ENCODE assay signal across 6 cellular contexts in genomic region chr15:90884719-90885431, GRCh38. TPM values are rescaled to one million over a fixed set of nuclear protein-coding genes. Genes with fewer than 3 reads are reported as not detected.
DNase-seq lines count a peak whose midpoint lies in the region; TF ChIP-seq lines count a peak whose summit lies in the region.

No MANE protein-coding gene starts in this region.

- no peaks in the 10 kb centered on the region for H3K9me3 ChIP-seq in liver (ENCODE audit: control insufficient read depth in 4 of 4, low read length in 3 of 4)

- 49% methylated on average over 16 of the region's 16 CpGs for WGBS in liver

- H3K4me1 ChIP-seq in ACC112 (ENCODE audit: control insufficient read depth, insufficient read depth, low read length, unreplicated experiment) (peaks cover 22% of the 10 kb centered on the region), liver (ENCODE audit: control insufficient read depth in 4 of 4, insufficient read depth in 4 of 4, low read length in 3 of 4) (peaks cover 14 to 72% (median 60%) of the 10 kb centered on the region in 4 donors)

- H3K36me3 ChIP-seq in ACC112 (ENCODE audit: insufficient read depth, low read length), result no peaks in the 10 kb centered on the region
- H3K36me3 ChIP-seq in liver (ENCODE audit: control insufficient read depth in 4 of 4, insufficient read depth in 3 of 4, low read depth in 1 of 4, low read length in 3 of 4), result peaks cover 0 to 36% (median 11%) of the 10 kb centered on the region in 4 donors

- H3K36me3 Mint-ChIP-seq in activated CD4-positive, alpha-beta memory T cell treated with anti-CD3 and anti-CD28 coated beads, Interleukin-2, amount 10 ng/mL, durations not matched to agents 7 days and 5 days (ENCODE audit: low read depth), result peaks cover 48% of the 10 kb centered on the region

- peak overlapping the region; percentile 49; the same call in 1 of the 2 replicates for H3K27ac ChIP-seq in ACC112 (ENCODE audit: low read depth, low read length)
- H3K27ac ChIP-seq in liver (ENCODE audit: low read depth in 1 of 2, low read length in 2 of 2), result peak overlapping the region; percentile 90

- H3K27me3 ChIP-seq in ACC112 (ENCODE audit: insufficient read depth, low read length) (no peaks in the 10 kb centered on the region), liver (ENCODE audit: control insufficient read depth in 4 of 4, insufficient read depth in 4 of 4, low read length in 3 of 4) (no peaks in the 10 kb centered on the region)

- TF ChIP-seq CTCF in liver (IDR thresholded peaks at IDR 0.05; ENCODE audit: low read depth, low read length, missing input control), result no peak

- H3K4me3 ChIP-seq in ACC112 (ENCODE audit: low read depth, low read length) (peak overlapping the region; percentile 76), liver (ENCODE audit: low read depth in 1 of 3, low read length in 3 of 3) (peak overlapping the region; percentile 54 to 67 (median 64))

- peak overlapping the region; percentile 41 for H3K4me3 Mint-ChIP-seq in activated CD4-positive, alpha-beta memory T cell treated with anti-CD3 and anti-CD28 coated beads, Interleukin-2, amount 10 ng/mL, durations not matched to agents 7 days and 5 days

- CTCF ChIA-PET in activated CD4-positive, alpha-beta memory T cell treated with anti-CD3 and anti-CD28 coated beads, Interleukin-2, amount 10 ng/mL, durations not matched to agents 7 days and 5 days (lab: Charles Lee), result interaction anchor here (0.8 to 3.5 kb wide), 39 partner anchors 11 to 591 kb away, joined by 3 to 36 read pairs (median 5); partner anchors contain the start of genes BLM, FURIN, HDDC3 and MAN2A2

- no peaks in the 10 kb centered on the region for H3K27me3 Mint-ChIP-seq in activated CD4-positive, alpha-beta memory T cell treated with anti-CD3 and anti-CD28 coated beads, Interleukin-2, amount 10 ng/mL, durations not matched to agents 7 days and 5 days

- peak overlapping the region; percentile 16 to 72 for H3K9ac ChIP-seq in liver (ENCODE audit: low read depth in 1 of 2, low read length in 2 of 2)

- H3K9me3 Mint-ChIP-seq in activated CD4-positive, alpha-beta memory T cell treated with anti-CD3 and anti-CD28 coated beads, Interleukin-2, amount 10 ng/mL, durations not matched to agents 7 days and 5 days, result no peaks in the 10 kb centered on the region

- no peak for DNase-seq in activated CD4-positive, alpha-beta memory T cell treated with anti-CD3 and anti-CD28 coated beads, Interleukin-2, amount 10 ng/mL, durations not matched to agents 7 days and 5 days
- DNase-seq in COLO668 (lab: John Stamatoyannopoulos, UW; ENCODE audit: unreplicated experiment) (no peak), NCI-H1105 treated with DMSO at 0.1 percent for 48 hours (lab: John Stamatoyannopoulos, UW) (no peak), anterior cingulate cortex (lab: John Stamatoyannopoulos, UW) (no peak)

- POLR2A ChIA-PET in activated CD4-positive, alpha-beta memory T cell treated with anti-CD3 and anti-CD28 coated beads, Interleukin-2, amount 10 ng/mL, durations not matched to agents 7 days and 5 days (lab: Charles Lee), result interaction anchor here (0.8 to 4.6 kb wide), 18 partner anchors 9 to 237 kb away, joined by 3 to 26 read pairs (median 10); partner anchors contain the start of genes BLM, HDDC3, MAN2A2 and UNC45A

- H3K27ac Mint-ChIP-seq in activated CD4-positive, alpha-beta memory T cell treated with anti-CD3 and anti-CD28 coated beads, Interleukin-2, amount 10 ng/mL, durations not matched to agents 7 days and 5 days, result peak overlapping the region; percentile 78

- no peak overlapping the region for H2AFZ ChIP-seq in ACC112 (ENCODE audit: low read length, unreplicated experiment)

- H3K4me1 Mint-ChIP-seq in activated CD4-positive, alpha-beta memory T cell treated with anti-CD3 and anti-CD28 coated beads, Interleukin-2, amount 10 ng/mL, durations not matched to agents 7 days and 5 days, result peaks cover 58% of the 10 kb centered on the region

- no peaks in the 10 kb centered on the region for H3K79me2 ChIP-seq in ACC112 (ENCODE audit: control insufficient read depth, insufficient read depth, low read length, unreplicated experiment)

- TF ChIP-seq RAD21 in liver (IDR thresholded peaks at IDR 0.05), result no peak

TF ChIP-seq in liver, 16 proteins besides CTCF, POLR2A, EP300 and RAD21:
- TF ChIP-seq ATF3 (IDR thresholded peaks at IDR 0.05), result no peak
- no peak for TF ChIP-seq HNF4G (IDR thresholded peaks at IDR 0.05)
- TF ChIP-seq RXRA (IDR thresholded peaks at IDR 0.05), result no peak
- no peak for TF ChIP-seq NR2F2 (IDR thresholded peaks at IDR 0.05)
- TF ChIP-seq SP1 (IDR thresholded peaks at IDR 0.05), result no peak
- TF ChIP-seq FOXA2 (IDR thresholded peaks at IDR 0.05), result no peak
- TF ChIP-seq TAF1 (conservative IDR thresholded peaks at IDR 0.05), result no peak

RNA-seq across cellular contexts. Expression of gene FES, which starts 0.6 kb away (rescaled TPM):
- 10 to 100 TPM; 31.2 to 32.4 TPM for total RNA-seq in activated CD4-positive, alpha-beta memory T cell treated with anti-CD3 and anti-CD28 coated beads, Interleukin-2, amount 10 ng/mL, durations not matched to agents 7 days and 5 days
- total RNA-seq in liver, result 10 to 100 TPM; 42.8 to 43.1 TPM
- 10 to 100 TPM; 12.1 to 14.7 TPM for polyA plus RNA-seq in liver

RNA-seq across cellular contexts. Expression of gene FURIN, which starts 16.5 kb away (rescaled TPM):
- 100 to 1,000 TPM; 550 to 553 TPM for total RNA-seq in activated CD4-positive, alpha-beta memory T cell treated with anti-CD3 and anti-CD28 coated beads, Interleukin-2, amount 10 ng/mL, durations not matched to agents 7 days and 5 days
- 100 to 1,000 TPM; 124 to 204 TPM for total RNA-seq in liver
- 100 to 1,000 TPM; 102 to 258 TPM for polyA plus RNA-seq in liver

RNA-seq across cellular contexts. Expression of gene MAN2A2, which starts 18.2 kb away (rescaled TPM):
- 100 to 1,000 TPM; 132 to 133 TPM for total RNA-seq in activated CD4-positive, alpha-beta memory T cell treated with anti-CD3 and anti-CD28 coated beads, Interleukin-2, amount 10 ng/mL, durations not matched to agents 7 days and 5 days
- total RNA-seq in liver, result 100 to 1,000 TPM in 1 of 2 donors, 10 to 100 TPM in 1; 73.9 to 111 TPM
- polyA plus RNA-seq in liver, result 10 to 100 TPM; 17.3 to 27.8 TPM

RNA-seq across cellular contexts. Expression of gene HDDC3, which starts 47.5 kb away (rescaled TPM):
- total RNA-seq in activated CD4-positive, alpha-beta memory T cell treated with anti-CD3 and anti-CD28 coated beads, Interleukin-2, amount 10 ng/mL, durations not matched to agents 7 days and 5 days, result 10 to 100 TPM; 37.6 to 41.7 TPM
- 10 to 100 TPM; 12.5 to 15.3 TPM for total RNA-seq in liver
- 10 to 100 TPM; 12.9 to 15.4 TPM for polyA plus RNA-seq in liver

RNA-seq across cellular contexts. Expression of gene UNC45A, which starts 50.2 kb away (rescaled TPM):
- 10 to 100 TPM; 71.3 to 75.2 TPM for total RNA-seq in activated CD4-positive, alpha-beta memory T cell treated with anti-CD3 and anti-CD28 coated beads, Interleukin-2, amount 10 ng/mL, durations not matched to agents 7 days and 5 days
- 10 to 100 TPM; 30.4 to 31.2 TPM for total RNA-seq in liver
- polyA plus RNA-seq in liver, result 10 to 100 TPM; 13.9 to 19.5 TPM
